8 cellular contexts compared by ENCODE assay signal in genomic region chr15:40595219-40595618, GRCh38. TPM values are rescaled to one million over a fixed set of nuclear protein-coding genes. Genes with fewer than 3 reads are reported as not detected.
A peak's percentile ranks its signal among the peaks of the same experiment; 100 is the strongest.
DNase-seq lines count a peak whose midpoint lies in the region; ATAC-seq and TF ChIP-seq lines count a peak whose summit lies in the region.

No MANE protein-coding gene starts in this region.

- peaks cover under 1% of the 10 kb centered on the region for H3K36me3 Mint-ChIP-seq in nephron progenitor cell (ENCODE audit: low read depth)

- peaks cover 7% of the 10 kb centered on the region for H3K27me3 Mint-ChIP-seq in nephron progenitor cell (ENCODE audit: low read depth, poor library complexity)

- no peaks in the 10 kb centered on the region for H3K9me3 ChIP-seq in DOHH2 (ENCODE audit: control insufficient read depth, insufficient read depth, low read length)
- H3K9me3 ChIP-seq in ectodermal cell (ENCODE audit: control insufficient read depth, low read length), result no peaks in the 10 kb centered on the region

- H3K9me2 ChIP-seq in DOHH2 (replicated peaks; ENCODE audit: control insufficient read depth, low read length), result no peaks in the 10 kb centered on the region

- no peaks in the 10 kb centered on the region for H3K9me3 Mint-ChIP-seq in nephron progenitor cell

- TF ChIP-seq POLR2A in NB4 (IDR thresholded peaks at IDR 0.05; ENCODE audit: extremely low read depth, insufficient read length), result no peak

- H3K27ac ChIP-seq in DOHH2 (ENCODE audit: low read depth, low read length) (peak overlapping the region; percentile 92), ectodermal cell (ENCODE audit: insufficient read depth, low read depth, low read length, poor library complexity, severe bottlenecking) (no peak overlapping the region)

- 58 to 63% methylated on average over 5 of the region's 5 CpGs for WGBS in ectodermal cell, 2 experiments

- H3K4me1 Mint-ChIP-seq in nephron progenitor cell, result peaks cover 26% of the 10 kb centered on the region

- peak overlapping the region; percentile 87 for H3K4me3 ChIP-seq in DOHH2 (ENCODE audit: low read length)
- H3K4me3 ChIP-seq in NB4 (ENCODE audit: low read depth, low read length), result peak overlapping the region; percentile 94
- peak overlapping the region; percentile 73 for H3K4me3 ChIP-seq in ectodermal cell (ENCODE audit: insufficient read depth, low read depth, low read length)

- ATAC-seq in HG03045 (IDR thresholded peaks at IDR 0.05; ENCODE audit: unreplicated experiment), result no peak

- H3K4me1 ChIP-seq in DOHH2 (ENCODE audit: control insufficient read depth, low read length) (peaks cover 60% of the 10 kb centered on the region), ectodermal cell (ENCODE audit: control insufficient read depth, insufficient read depth, low read length) (peaks cover 4% of the 10 kb centered on the region)

- H4K20me1 ChIP-seq in DOHH2 (ENCODE audit: control insufficient read depth, insufficient read depth, low read depth, low read length), result 0 out of 2 replicates have a peak, but pooled peaks cover 5% of the 10 kb centered on the region

- peak overlapping the region; percentile 64 for H3K4me2 ChIP-seq in DOHH2 (ENCODE audit: low read length)

- H3K27me3 ChIP-seq in DOHH2 (ENCODE audit: control insufficient read depth, low read length), result 0 out of 2 replicates have a peak, but pooled peaks cover 3% of the 10 kb centered on the region
- H3K27me3 ChIP-seq in ectodermal cell (ENCODE audit: control insufficient read depth, insufficient read depth, low read length, poor library complexity, severe bottlenecking), result no peaks in the 10 kb centered on the region

- no peak for DNase-seq in NB4 (ENCODE audit: low read depth)
- no peak for DNase-seq in nephron progenitor cell
- no peak for DNase-seq in islet precursor cell
- no peak for DNase-seq in RPMI8226
- DNase-seq in MV-4-11 (lab: John Stamatoyannopoulos, UW), result no peak

- H3K27ac Mint-ChIP-seq in nephron progenitor cell, result no peak overlapping the region

- TF ChIP-seq CTCF in DOHH2 (IDR thresholded peaks at IDR 0.05; ENCODE audit: low read depth, low read length, poor library complexity, severe bottlenecking) (no peak), NB4 (IDR thresholded peaks at IDR 0.05; ENCODE audit: low read depth, low read length) (no peak), nephron progenitor cell (IDR thresholded peaks at IDR 0.05) (no peak)

- H3K36me3 ChIP-seq in DOHH2 (ENCODE audit: control insufficient read depth, low read length) (peaks cover 30% of the 10 kb centered on the region), ectodermal cell (ENCODE audit: control insufficient read depth, insufficient read depth, low read length) (no peaks in the 10 kb centered on the region)

- H3F3A ChIP-seq in DOHH2 (ENCODE audit: control insufficient read depth, insufficient read depth), result peaks cover 10% of the 10 kb centered on the region

- H3K4me3 Mint-ChIP-seq in nephron progenitor cell, result peak overlapping the region; percentile 96

- H3K79me2 ChIP-seq in DOHH2 (ENCODE audit: control insufficient read depth, low read length), result peaks cover 60% of the 10 kb centered on the region

RNA-seq across cellular contexts. Expression of gene KNL1, which starts 1.2 kb away (rescaled TPM):
- 26.6 TPM for polyA plus RNA-seq in ectodermal cell (2013, experiment 1 of 4)
- 23.4 TPM for polyA plus RNA-seq in ectodermal cell (2013, experiment 2 of 4)
- polyA plus RNA-seq in ectodermal cell (2013, experiment 3 of 4), result 28.7 TPM
- 29.9 TPM for polyA plus RNA-seq in ectodermal cell (2013, experiment 4 of 4)

RNA-seq across cellular contexts. Expression of gene RPUSD2, which starts 26.1 kb away (rescaled TPM):
- polyA plus RNA-seq in ectodermal cell (2013, experiment 1 of 4), result 11.8 TPM
- polyA plus RNA-seq in ectodermal cell (2013, experiment 2 of 4), result 12.5 TPM
- 10.0 TPM for polyA plus RNA-seq in ectodermal cell (2013, experiment 3 of 4)
- 10.7 TPM for polyA plus RNA-seq in ectodermal cell (2013, experiment 4 of 4)

RNA-seq across cellular contexts. Expression of gene CCDC32, which starts 30.4 kb away (rescaled TPM):
- polyA plus RNA-seq in ectodermal cell (2013, experiment 1 of 4), result 17.8 TPM
- 18.3 TPM for polyA plus RNA-seq in ectodermal cell (2013, experiment 2 of 4)
- 21.9 TPM for polyA plus RNA-seq in ectodermal cell (2013, experiment 3 of 4)
- polyA plus RNA-seq in ectodermal cell (2013, experiment 4 of 4), result 26.1 TPM
